ENCODE assay signal across 28 cellular contexts in genomic region chr15:34941181-34941580, GRCh38.
"Had no signal": no experiment of that assay in that cellular context is flagged by ENCODE, and none has a peak within 500 bp of the region (broad histone marks: within the 10 kb centered on the region; RNA-seq: fewer than 3 reads in every experiment).

No MANE protein-coding gene starts in this region.

- H3K27ac ChIP-seq: brain microvascular endothelial cell, coronary artery, dorsolateral prefrontal cortex, gastrocnemius medialis, heart left ventricle, WERI-Rb-1 had no signal

- DNase-seq: activated B cell treated with CpG ODN at 0.5 μM for 24 hours; activated CD4-positive, alpha-beta T cell treated with anti-CD3 and anti-CD28 coated beads for 48 hours; activated CD4-positive, alpha-beta T cell treated with anti-CD3 and anti-CD28 coated beads, Interleukin-2, amount 50 U/mL, for 1 hour; activated CD4-positive, alpha-beta T cell treated with anti-CD3 and anti-CD28 coated beads, Interleukin-2, amount 50 U/mL, for 48 hours; activated CD8-positive, alpha-beta memory T cell treated with anti-CD3 and anti-CD28 coated beads, Interleukin-2, amount 50 U/mL, for 48 hours; activated gamma-delta T cell treated with Interleukin-2 at 50 U/mL for 16 hours; activated naive CD4-positive, alpha-beta T cell treated with anti-CD3 and anti-CD28 coated beads, Interleukin-2, amount 50 U/mL, for 16 hours; activated naive CD4-positive, alpha-beta T cell treated with Interleukin-2 at 50 U/mL for 16 hours; activated T-cell treated with anti-CD3 and anti-CD28 coated beads for 4 hours; activated T-cell treated with anti-CD3 and anti-CD28 coated beads, Interleukin-2, amount 50 U/mL, for 24 hours; activated T-cell treated with anti-CD3 and anti-CD28 coated beads, Interleukin-2, amount 50 U/mL, for 72 hours; amniotic stem cell; anterior cingulate cortex; brain microvascular endothelial cell; dorsolateral prefrontal cortex; effector memory CD4-positive, alpha-beta T cell; endodermal cell; foreskin fibroblast; gastrocnemius medialis; glutamatergic neuron; heart left ventricle; T-helper 2 cell; WERI-Rb-1 had no signal

- H3K9me3 ChIP-seq: gastrocnemius medialis, heart left ventricle had no signal

- H3K4me3 ChIP-seq: coronary artery, dorsolateral prefrontal cortex, gastrocnemius medialis, heart left ventricle had no signal

- H3K27me3 ChIP-seq: brain microvascular endothelial cell, dorsolateral prefrontal cortex, gastrocnemius medialis, heart left ventricle had no signal

- ATAC-seq: activated CD4-positive, CD25-positive, alpha-beta regulatory T cell treated with anti-CD3 and anti-CD28 coated beads, Interleukin-2, amount 50 U/mL, for 24 hours; activated T-cell treated with anti-CD3 and anti-CD28 coated beads, Interleukin-2, amount 50 U/mL, for 72 hours; esophagus mucosa; gastrocnemius medialis; heart left ventricle had no signal

- H3K4me1 ChIP-seq: gastrocnemius medialis had no signal

- FAIRE-seq: astrocyte, bronchial epithelial cell had no signal
